1 cellular context compared by ENCODE assay signal in genomic region chr5:148145916-148146315, GRCh38.
TF ChIP-seq lines count a peak whose summit lies in the region.

No MANE protein-coding gene starts in this region.

TF ChIP-seq in HepG2, 621 proteins besides CTCF, POLR2A, EP300 and RAD21 (continued from another document):
- TF ChIP-seq SOX6 (IDR thresholded peaks at IDR 0.05) (no peak), SOX6 (CRISPR knock-in tag; IDR thresholded peaks at IDR 0.05) (peak; percentile 53; the same call in 1 of the 2 replicates), ZNF678 (CRISPR knock-in tag; IDR thresholded peaks at IDR 0.05) (no peak), PAXIP1 (CRISPR knock-in tag; conservative IDR thresholded peaks at IDR 0.05) (peak; percentile 44), NFATC3 (CRISPR knock-in tag; IDR thresholded peaks at IDR 0.05) (no peak), ARID5B (CRISPR knock-in tag; IDR thresholded peaks at IDR 0.05) (peak; percentile 82), BCL6 (CRISPR knock-in tag; IDR thresholded peaks at IDR 0.05) (peak; percentile 31; the same call in 1 of the 2 replicates), HOXA9 (CRISPR knock-in tag; IDR thresholded peaks at IDR 0.05; ENCODE audit: borderline replicate concordance) (no peak), TCF7 (IDR thresholded peaks at IDR 0.05; ENCODE audit: low read depth) (peak; percentile 46; the same call in 1 of the 2 replicates), PHF21A (CRISPR knock-in tag; IDR thresholded peaks at IDR 0.05) (no peak), ZNF432 (CRISPR knock-in tag; IDR thresholded peaks at IDR 0.05; ENCODE audit: borderline replicate concordance) (no peak), ELF1 (CRISPR knock-in tag; IDR thresholded peaks at IDR 0.05) (no peak), THAP11 (CRISPR knock-in tag; IDR thresholded peaks at IDR 0.05) (0 out of 2 replicates have a peak, but pooled peaks have one; percentile 12), SOX5 (CRISPR knock-in tag; IDR thresholded peaks at IDR 0.05; ENCODE audit: borderline replicate concordance) (peak; percentile 58; the same call in 1 of the 2 replicates)
